28 cellular contexts compared by ENCODE assay signal in the genomic region with DNA sequence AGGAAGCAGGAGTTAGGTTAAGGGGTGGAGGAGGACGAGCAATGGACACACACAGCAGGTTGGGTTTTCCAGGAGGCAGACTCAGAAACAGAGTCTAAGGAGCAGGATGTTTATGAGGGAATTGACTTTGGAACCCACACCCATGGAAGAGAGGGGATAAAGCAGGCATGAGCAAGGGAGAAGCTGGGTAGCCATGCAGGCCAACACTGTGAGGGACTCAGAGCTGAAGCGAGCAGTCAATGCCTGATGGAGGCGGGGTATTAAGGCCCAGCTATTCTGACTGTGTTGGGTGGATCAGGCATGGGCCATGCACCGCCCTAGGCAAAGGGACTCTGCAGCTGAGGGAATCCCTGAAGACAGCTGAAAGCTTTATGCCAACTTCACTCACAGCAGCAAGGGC. TPM values are rescaled to one million over a fixed set of nuclear protein-coding genes. Genes with fewer than 3 reads are reported as not detected.
"Had no signal": no experiment of that assay in that cellular context is flagged by ENCODE, and none has a peak within 500 bp of the region (broad histone marks: within the 10 kb centered on the region; RNA-seq: fewer than 3 reads in every experiment).

No MANE protein-coding gene starts in this region.

- H3K27ac Mint-ChIP-seq: stimulated activated memory B cell treated with anti-CD40 and anti-IgM and Interleukin-4, amounts not matched to agents 10 μg/mL and 1 μg/mL and 100 μg/mL, for 72 hours; stimulated activated naive CD8-positive, alpha-beta T cell treated with anti-CD3 and anti-CD28 coated beads, Interleukin-15, Interleukin-2, amounts not matched to agents 100 ng/mL and 50 ng/mL, for 24 hours had no signal

- H3K27me3 ChIP-seq: hepatocyte, vagina had no signal

- H2AFZ ChIP-seq: hepatocyte had no signal

- H3K36me3 ChIP-seq: spleen, tibial artery, upper lobe of right lung, vagina had no signal

- H3K79me2 ChIP-seq: hepatocyte had no signal

- H3K9me3 ChIP-seq: mucosa of descending colon, spleen, upper lobe of right lung, vagina had no signal

- H3K4me3 ChIP-seq: dorsolateral prefrontal cortex, hepatocyte, mucosa of descending colon, spleen, tibial artery, upper lobe of right lung, vagina had no signal

- H3K27ac ChIP-seq: dorsolateral prefrontal cortex, hepatocyte, spleen, tibial artery, upper lobe of right lung, vagina had no signal

- H3K9me3 Mint-ChIP-seq: naive thymus-derived CD8-positive, alpha-beta T cell; stimulated activated memory B cell treated with anti-CD40 and anti-IgM and Interleukin-4, amounts not matched to agents 10 μg/mL and 1 μg/mL and 100 μg/mL, for 72 hours; stimulated activated naive CD8-positive, alpha-beta T cell treated with anti-CD3 and anti-CD28 coated beads, Interleukin-15, Interleukin-2, amounts not matched to agents 100 ng/mL and 50 ng/mL, for 24 hours had no signal

- DNase-seq: cortex of kidney; dorsolateral prefrontal cortex; effector CD8-positive, alpha-beta T cell; head of caudate nucleus; kidney glomerular epithelial cell; mucosa of descending colon; naive thymus-derived CD8-positive, alpha-beta T cell; spleen; stimulated activated CD4-positive, alpha-beta T cell treated with anti-CD3 and anti-CD28 coated beads, Interleukin-15, amount 100 ng/mL, for 24 hours; stimulated activated CD4-positive, alpha-beta T cell treated with anti-CD3 and anti-CD28 coated beads, Interleukin-1b, Interleukin-23, amount 100 ng/mL, for 48 hours; stimulated activated CD4-positive, alpha-beta T cell treated with anti-CD3 and anti-CD28 coated beads, Interleukin-4, amount 100 ng/mL, for 24 hours; tibial artery; upper lobe of right lung had no signal

- H3K4me2 ChIP-seq: hepatocyte had no signal

- H3K4me1 ChIP-seq: spleen, tibial artery, upper lobe of right lung, vagina had no signal

- FAIRE-seq: endometrium, islet of Langerhans had no signal

- ATAC-seq: esophagus mucosa; left lobe of liver; mucosa of descending colon; naive thymus-derived CD8-positive, alpha-beta T cell; sciatic nerve; stimulated activated memory B cell treated with anti-CD40 and anti-IgM and Interleukin-4, amounts not matched to agents 10 μg/mL and 1 μg/mL and 100 μg/mL, for 72 hours; upper lobe of right lung had no signal

- H3K36me3 Mint-ChIP-seq: naive thymus-derived CD8-positive, alpha-beta T cell; stimulated activated memory B cell treated with anti-CD40 and anti-IgM and Interleukin-4, amounts not matched to agents 10 μg/mL and 1 μg/mL and 100 μg/mL, for 72 hours had no signal

- H3K4me3 Mint-ChIP-seq: naive thymus-derived CD8-positive, alpha-beta T cell; stimulated activated memory B cell treated with anti-CD40 and anti-IgM and Interleukin-4, amounts not matched to agents 10 μg/mL and 1 μg/mL and 100 μg/mL, for 72 hours; stimulated activated naive CD8-positive, alpha-beta T cell treated with anti-CD3 and anti-CD28 coated beads, Interleukin-15, Interleukin-2, amounts not matched to agents 100 ng/mL and 50 ng/mL, for 24 hours had no signal

RNA-seq across cellular contexts. Expression of a gene that starts 37.5 kb away (rescaled TPM):
- total RNA-seq: dorsolateral prefrontal cortex; esophagus mucosa; fibroblast of villous mesenchyme; hepatocyte; left lobe of liver; lower leg skin; mucosa of descending colon; naive thymus-derived CD8-positive, alpha-beta T cell; omental fat pad; pulmonary artery endothelial cell; sciatic nerve; skeletal muscle tissue; spleen; temporal lobe; upper lobe of right lung; vagina had no signal
- polyA plus RNA-seq: hepatocyte; naive thymus-derived CD8-positive, alpha-beta T cell; spleen had no signal
